11 cellular contexts compared by ENCODE assay signal in the genomic region with DNA sequence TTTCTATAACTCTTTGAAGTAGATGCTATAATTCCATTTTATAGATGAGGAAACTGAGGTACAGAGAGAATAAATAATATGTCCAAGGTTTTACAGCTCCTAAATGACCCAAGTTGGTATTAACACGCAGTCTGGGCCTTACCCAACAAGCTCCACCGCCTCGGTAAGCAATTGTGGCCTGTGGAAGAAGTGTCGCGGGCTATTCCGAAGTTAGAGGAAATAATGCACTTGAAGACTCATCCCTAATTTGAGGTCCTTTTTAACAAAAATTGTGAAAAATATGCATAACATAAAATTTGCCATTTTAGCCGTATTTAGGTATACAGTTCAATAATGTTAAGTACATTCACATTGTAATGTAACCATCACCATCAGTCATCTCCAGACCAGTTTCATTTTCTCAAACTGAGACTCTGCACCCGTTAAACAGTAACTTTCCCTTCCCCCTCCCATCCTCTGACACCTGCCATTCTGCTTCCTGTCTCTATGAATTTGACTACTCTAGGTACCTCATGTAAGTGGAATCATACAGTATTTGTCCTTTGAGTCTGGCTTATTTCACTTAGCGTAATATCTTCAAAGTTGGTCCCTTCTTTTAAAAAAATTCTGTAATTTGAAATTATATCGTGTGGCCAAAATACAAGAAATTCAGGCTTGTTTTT. TPM values are rescaled to one million over a fixed set of nuclear protein-coding genes. Genes with fewer than 3 reads are reported as not detected.
DNase-seq lines count a peak whose midpoint lies in the region; ATAC-seq lines count a peak whose summit lies in the region.
"Had no signal": no experiment of that assay in that cellular context is flagged by ENCODE, and none has a peak within 500 bp of the region (broad histone marks: within the 10 kb centered on the region; RNA-seq: fewer than 3 reads in every experiment).

No MANE protein-coding gene starts in this region.

- ATAC-seq in GM21737 (IDR thresholded peaks at IDR 0.05; ENCODE audit: unreplicated experiment) (peak; percentile 69), HG03558 (IDR thresholded peaks at IDR 0.05; ENCODE audit: extremely low read depth, unreplicated experiment) (peak; percentile 45)
- peak; percentile 90 for ATAC-seq in stimulated activated memory B cell treated with anti-CD40 and anti-IgM and Interleukin-4, amounts not matched to agents 10 μg/mL and 1 μg/mL and 100 μg/mL, for 72 hours
- ATAC-seq: A549 had no signal

- CTCF ChIA-PET in activated CD4-positive, alpha-beta T cell treated with anti-CD3 and anti-CD28 coated beads, Interleukin-2, amount 10 ng/mL, durations not matched to agents 7 days and 5 days (lab: Charles Lee), result interaction anchor here (0.8 to 1.2 kb wide), 6 partner anchors 8 to 64 kb away, joined by 3 to 6 read pairs (median 4); partner anchors contain the start of gene IDH3A

- POLR2A ChIA-PET in activated CD4-positive, alpha-beta T cell treated with anti-CD3 and anti-CD28 coated beads, Interleukin-2, amount 10 ng/mL, durations not matched to agents 7 days and 5 days (lab: Charles Lee), result no interaction called here

- peak; percentile 65 for DNase-seq in activated CD4-positive, alpha-beta T cell treated with anti-CD3 and anti-CD28 coated beads, Interleukin-2, amount 10 ng/mL, durations not matched to agents 7 days and 5 days
- no peak for DNase-seq in activated CD4-positive, alpha-beta T cell treated with anti-CD3 and anti-CD28 coated beads, Interleukin-2, amount 50 U/mL, for 1 hour
- DNase-seq in NCI-H2081 (lab: John Stamatoyannopoulos, UW) (no peak), activated gamma-delta T cell treated with Interleukin-2 at 50 U/mL for 16 hours (no peak)
- DNase-seq in effector CD4-positive, alpha-beta T cell, result no peak
- DNase-seq: NCI-H1417 had no signal

- peak overlapping the region; percentile 83 for H3K27ac Mint-ChIP-seq in activated CD4-positive, alpha-beta T cell treated with anti-CD3 and anti-CD28 coated beads, Interleukin-2, amount 10 ng/mL, durations not matched to agents 7 days and 5 days
- H3K27ac Mint-ChIP-seq in stimulated activated memory B cell treated with anti-CD40 and anti-IgM and Interleukin-4, amounts not matched to agents 10 μg/mL and 1 μg/mL and 100 μg/mL, for 72 hours, result peak overlapping the region; percentile 45
- H3K27ac Mint-ChIP-seq: nephron had no signal

- peaks cover 77% of the 10 kb centered on the region for H3K36me3 Mint-ChIP-seq in activated CD4-positive, alpha-beta T cell treated with anti-CD3 and anti-CD28 coated beads, Interleukin-2, amount 10 ng/mL, durations not matched to agents 7 days and 5 days (ENCODE audit: low read depth)
- H3K36me3 Mint-ChIP-seq in stimulated activated memory B cell treated with anti-CD40 and anti-IgM and Interleukin-4, amounts not matched to agents 10 μg/mL and 1 μg/mL and 100 μg/mL, for 72 hours, result peaks cover 48% of the 10 kb centered on the region

- H3K4me1 Mint-ChIP-seq in activated CD4-positive, alpha-beta T cell treated with anti-CD3 and anti-CD28 coated beads, Interleukin-2, amount 10 ng/mL, durations not matched to agents 7 days and 5 days, result peaks cover 46% of the 10 kb centered on the region
- H3K4me1 Mint-ChIP-seq in stimulated activated memory B cell treated with anti-CD40 and anti-IgM and Interleukin-4, amounts not matched to agents 10 μg/mL and 1 μg/mL and 100 μg/mL, for 72 hours, result peaks cover 43% of the 10 kb centered on the region
- H3K4me1 Mint-ChIP-seq: nephron had no signal

- H3K27me3 Mint-ChIP-seq in activated CD4-positive, alpha-beta T cell treated with anti-CD3 and anti-CD28 coated beads, Interleukin-2, amount 10 ng/mL, durations not matched to agents 7 days and 5 days, result no peaks in the 10 kb centered on the region
- no peaks in the 10 kb centered on the region for H3K27me3 Mint-ChIP-seq in stimulated activated memory B cell treated with anti-CD40 and anti-IgM and Interleukin-4, amounts not matched to agents 10 μg/mL and 1 μg/mL and 100 μg/mL, for 72 hours

- peak overlapping the region; percentile 29 for H3K4me3 Mint-ChIP-seq in activated CD4-positive, alpha-beta T cell treated with anti-CD3 and anti-CD28 coated beads, Interleukin-2, amount 10 ng/mL, durations not matched to agents 7 days and 5 days
- no peak overlapping the region for H3K4me3 Mint-ChIP-seq in stimulated activated memory B cell treated with anti-CD40 and anti-IgM and Interleukin-4, amounts not matched to agents 10 μg/mL and 1 μg/mL and 100 μg/mL, for 72 hours
- H3K4me3 Mint-ChIP-seq: nephron had no signal

- H3K9me3 Mint-ChIP-seq in activated CD4-positive, alpha-beta T cell treated with anti-CD3 and anti-CD28 coated beads, Interleukin-2, amount 10 ng/mL, durations not matched to agents 7 days and 5 days, result peaks cover 4% of the 10 kb centered on the region
- no peaks in the 10 kb centered on the region for H3K9me3 Mint-ChIP-seq in stimulated activated memory B cell treated with anti-CD40 and anti-IgM and Interleukin-4, amounts not matched to agents 10 μg/mL and 1 μg/mL and 100 μg/mL, for 72 hours
- H3K9me3 Mint-ChIP-seq: nephron had no signal

RNA-seq across cellular contexts. Expression of gene IDH3A, which starts 18.2 kb away (rescaled TPM):
- total RNA-seq in activated CD4-positive, alpha-beta T cell treated with anti-CD3 and anti-CD28 coated beads, Interleukin-2, amount 10 ng/mL, durations not matched to agents 7 days and 5 days, result 10 to 100 TPM; 65.1 to 71.2 TPM

RNA-seq across cellular contexts. Expression of gene CIB2, which starts 36.1 kb away (rescaled TPM):
- total RNA-seq in activated CD4-positive, alpha-beta T cell treated with anti-CD3 and anti-CD28 coated beads, Interleukin-2, amount 10 ng/mL, durations not matched to agents 7 days and 5 days, result under 1 TPM; 0.44 to 0.55 TPM
